1 cellular context compared by ENCODE assay signal in genomic region chr15:85419200-85419599, GRCh38.
A peak's percentile ranks its signal among the peaks of the same experiment; 100 is the strongest.
TF ChIP-seq lines count a peak whose summit lies in the region.

No MANE protein-coding gene starts in this region.

TF ChIP-seq in endothelial cell of umbilical vein, 7 proteins besides CTCF, POLR2A, EP300 and RAD21:
- peak; percentile 12 for TF ChIP-seq JUN (IDR thresholded peaks at IDR 0.05; ENCODE audit: borderline replicate concordance, insufficient read depth, insufficient read length, low read depth)
- TF ChIP-seq, protein P1, sequence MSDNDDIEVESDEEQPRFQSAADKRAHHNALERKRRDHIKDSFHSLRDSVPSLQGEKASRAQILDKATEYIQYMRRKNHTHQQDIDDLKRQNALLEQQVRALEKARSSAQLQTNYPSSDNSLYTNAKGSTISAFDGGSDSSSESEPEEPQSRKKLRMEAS (IDR thresholded peaks at IDR 0.05; ENCODE audit: insufficient read depth, insufficient read length) = no peak
TF ChIP-seq in endothelial cell of umbilical vein: peak in this region for 1.
